ENCODE assay signal across 1 cellular context in the genomic region with DNA sequence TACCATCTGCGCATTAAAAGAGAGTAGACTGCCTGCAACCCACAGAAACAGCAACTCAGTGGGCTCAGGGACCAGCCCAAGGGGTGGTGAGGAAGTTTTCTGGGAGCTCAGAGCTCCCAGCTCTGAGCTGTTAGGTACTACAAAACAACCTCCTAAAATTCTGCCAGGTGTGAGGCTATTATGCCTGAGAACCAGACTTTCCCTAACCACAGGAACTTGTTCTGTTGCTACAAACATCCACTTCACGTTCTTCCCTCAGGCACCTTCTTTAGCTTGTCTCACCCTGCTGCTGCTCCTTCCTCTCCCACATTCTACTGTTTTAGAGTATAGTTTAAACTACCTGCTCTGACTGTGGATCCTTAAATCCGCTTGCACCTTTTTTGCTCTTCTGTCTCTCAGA.
TF ChIP-seq lines count a peak whose summit lies in the region.

No MANE protein-coding gene starts in this region.

TF ChIP-seq in IMR-90, 13 proteins besides CTCF, POLR2A, EP300 and RAD21 (continued from another document):
- TF ChIP-seq, protein P1, sequence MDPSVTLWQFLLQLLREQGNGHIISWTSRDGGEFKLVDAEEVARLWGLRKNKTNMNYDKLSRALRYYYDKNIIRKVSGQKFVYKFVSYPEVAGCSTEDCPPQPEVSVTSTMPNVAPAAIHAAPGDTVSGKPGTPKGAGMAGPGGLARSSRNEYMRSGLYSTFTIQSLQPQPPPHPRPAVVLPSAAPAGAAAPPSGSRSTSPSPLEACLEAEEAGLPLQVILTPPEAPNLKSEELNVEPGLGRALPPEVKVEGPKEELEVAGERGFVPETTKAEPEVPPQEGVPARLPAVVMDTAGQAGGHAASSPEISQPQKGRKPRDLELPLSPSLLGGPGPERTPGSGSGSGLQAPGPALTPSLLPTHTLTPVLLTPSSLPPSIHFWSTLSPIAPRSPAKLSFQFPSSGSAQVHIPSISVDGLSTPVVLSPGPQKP (IDR thresholded peaks at IDR 0.05; ENCODE audit: borderline replicate concordance, low read depth, low read length), result no peak
- TF ChIP-seq CHD1 (IDR thresholded peaks at IDR 0.05; ENCODE audit: low read depth, low read length), result no peak
- TF ChIP-seq FOS (IDR thresholded peaks at IDR 0.05; ENCODE audit: low read depth, low read length), result no peak
- TF ChIP-seq, protein P2, sequence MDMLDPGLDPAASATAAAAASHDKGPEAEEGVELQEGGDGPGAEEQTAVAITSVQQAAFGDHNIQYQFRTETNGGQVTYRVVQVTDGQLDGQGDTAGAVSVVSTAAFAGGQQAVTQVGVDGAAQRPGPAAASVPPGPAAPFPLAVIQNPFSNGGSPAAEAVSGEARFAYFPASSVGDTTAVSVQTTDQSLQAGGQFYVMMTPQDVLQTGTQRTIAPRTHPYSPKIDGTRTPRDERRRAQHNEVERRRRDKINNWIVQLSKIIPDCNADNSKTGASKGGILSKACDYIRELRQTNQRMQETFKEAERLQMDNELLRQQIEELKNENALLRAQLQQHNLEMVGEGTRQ (IDR thresholded peaks at IDR 0.05; ENCODE audit: low read depth, low read length), result no peak
- no peak for TF ChIP-seq BHLHE40 (IDR thresholded peaks at IDR 0.05; ENCODE audit: low read depth, low read length)
- no peak for TF ChIP-seq NFE2L2 (IDR thresholded peaks at IDR 0.05; ENCODE audit: low read depth, low read length)
- no peak for TF ChIP-seq CEBPB (IDR thresholded peaks at IDR 0.05; ENCODE audit: low read depth, low read length)
- TF ChIP-seq MAZ (IDR thresholded peaks at IDR 0.05; ENCODE audit: borderline replicate concordance, low read depth, low read length), result no peak
- TF ChIP-seq MXI1 (IDR thresholded peaks at IDR 0.05; ENCODE audit: borderline replicate concordance, low read depth, low read length), result no peak
